22 cellular contexts compared by ENCODE assay signal in the genomic region with DNA sequence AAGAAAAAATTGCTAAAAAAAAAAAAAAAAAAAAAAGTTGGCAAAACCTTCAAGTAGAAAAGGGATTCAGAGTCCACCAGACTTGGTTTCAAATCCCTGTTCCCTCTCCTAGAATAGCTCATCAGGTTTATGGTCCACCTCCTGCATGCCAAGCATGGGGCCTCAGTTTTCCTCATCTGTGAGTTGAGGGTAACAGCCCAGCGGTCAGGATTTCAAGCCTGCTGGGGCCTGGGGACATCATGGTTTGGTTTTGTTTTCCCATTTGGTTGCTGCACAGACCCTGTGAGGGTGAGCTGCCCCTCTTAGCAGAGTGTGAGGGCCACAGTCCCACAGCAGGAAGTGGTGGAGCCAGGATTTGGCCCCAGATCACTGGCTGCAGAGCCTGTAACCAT. TPM values are rescaled to one million over a fixed set of nuclear protein-coding genes. Genes with fewer than 3 reads are reported as not detected.
A peak's percentile ranks its signal among the peaks of the same experiment; 100 is the strongest.
DNase-seq lines count a peak whose midpoint lies in the region; ATAC-seq, FAIRE-seq and TF ChIP-seq lines count a peak whose summit lies in the region.
"Had no signal": no experiment of that assay in that cellular context is flagged by ENCODE, and none has a peak within 500 bp of the region (broad histone marks: within the 10 kb centered on the region; RNA-seq: fewer than 3 reads in every experiment).

No MANE protein-coding gene starts in this region.

- ATAC-seq in pancreas (no peak), GM18873 (IDR thresholded peaks at IDR 0.05; ENCODE audit: low FRiP score, unreplicated experiment) (no peak), HG03135 (IDR thresholded peaks at IDR 0.05; ENCODE audit: unreplicated experiment) (no peak), GM21717 (IDR thresholded peaks at IDR 0.05; ENCODE audit: unreplicated experiment) (no peak)
- ATAC-seq: GM12878 had no signal

- H3K9me3 Mint-ChIP-seq in brain, result peaks cover 0 to 6% (median 0%) of the 10 kb centered on the region in 5 experiments
- H3K9me3 Mint-ChIP-seq: IgD-negative memory B cell had no signal

- TF ChIP-seq CTCF in brain (conservative IDR thresholded peaks at IDR 0.05), result no peak
- TF ChIP-seq CTCF in pancreas (IDR thresholded peaks at IDR 0.05), result no peak

- peak overlapping the region; percentile 88 for H3K27ac ChIP-seq in SJCRH30
- peak overlapping the region; percentile 92 for H3K27ac ChIP-seq in layer of hippocampus (ENCODE audit: low read depth, low read length)
- peak overlapping the region; percentile 28 to 76 (median 54) for H3K27ac ChIP-seq in pancreas
- H3K27ac ChIP-seq: C4-2B had no signal

- H3K4me1 Mint-ChIP-seq in brain, result peaks cover 99% of the 10 kb centered on the region

- no peak for FAIRE-seq in pancreas (lab: Jason Lieb, UNC)
- FAIRE-seq: GM12878, GM18507, GM19239 had no signal

- H3K4me1 ChIP-seq in SJCRH30, result peaks cover 19% of the 10 kb centered on the region
- H3K4me1 ChIP-seq in pancreas, result peaks cover 14 to 17% (median 15%) of the 10 kb centered on the region in 3 donors

- H3K36me3 Mint-ChIP-seq in brain, result no peaks in the 10 kb centered on the region

- H3K27me3 ChIP-seq in SJCRH30, result no peaks in the 10 kb centered on the region
- no peaks in the 10 kb centered on the region for H3K27me3 ChIP-seq in layer of hippocampus (ENCODE audit: control insufficient read depth, insufficient read depth, low read length)
- no peaks in the 10 kb centered on the region for H3K27me3 ChIP-seq in pancreas

- no peak overlapping the region for H3K4me3 ChIP-seq in SJCRH30
- no peak overlapping the region for H3K4me3 ChIP-seq in pancreas
- H3K4me3 ChIP-seq: GM12878 had no signal

- WGBS in pancreas, 2 donors, result 97 to 100% methylated on average over 1 of the region's 1 CpG

- H3K4me3 Mint-ChIP-seq in brain, result no peak overlapping the region
- H3K4me3 Mint-ChIP-seq: IgD-negative memory B cell had no signal

- intact Hi-C loops in pancreas (cut with DNase I), result no loop called here

- no peaks in the 10 kb centered on the region for H3K9me3 ChIP-seq in SJCRH30 (replicated peaks)
- H3K9me3 ChIP-seq in pancreas, result no peaks in the 10 kb centered on the region

- H3K27me3 Mint-ChIP-seq in brain, result peaks cover 6% of the 10 kb centered on the region

- peak overlapping the region in 3 of 5 experiments; percentile 47 to 93 (median 70) for H3K27ac Mint-ChIP-seq in brain
- H3K27ac Mint-ChIP-seq: IgD-negative memory B cell had no signal

- DNase-seq in SJCRH30 (no peak), pancreas (peak in 2 of 6 donors; percentile 1 to 9)
- DNase-seq in stimulated activated naive CD4-positive, alpha-beta T cell treated with Interleukin-2 at 50 U/mL for 16 hours (lab: John Stamatoyannopoulos, UW), result no peak
- DNase-seq: DMS 273 treated with DMSO at 0.1 percent for 48 hours; GDM1; H7; Kasumi-1; NCI-H1105; NCI-H2107; NCI-H345; NK-92 treated with Interleukin-12 subunit alpha and Interleukin-12 subunit beta, amount 100 ng/mL, for 24 hours; SIG-M5 had no signal

- H3K36me3 ChIP-seq in SJCRH30, result no peaks in the 10 kb centered on the region
- H3K36me3 ChIP-seq in pancreas, result no peaks in the 10 kb centered on the region

RNA-seq across cellular contexts. Expression of a gene that starts 12.5 kb away (rescaled TPM):
- 17.5 and 18.9 TPM in 2 replicates for total RNA-seq in SJCRH30 (2014; rRNA removed; shearing (Covaris generic))
- 27.7 TPM for polyA plus RNA-seq in brain (ENCODE audit: insufficient read depth, low read depth, low replicate concordance)
- 1 to 10 TPM; 2.1 to 4.3 (median 3.3) TPM for total RNA-seq in pancreas
- 10 to 100 TPM in 1 of 2 donors, 1 to 10 TPM in 1; 5.6 to 14.6 TPM for polyA plus RNA-seq in pancreas
